34 cellular contexts compared by ENCODE assay signal in genomic region chr16:6496996-6497395, GRCh38.
"Had no signal": no experiment of that assay in that cellular context is flagged by ENCODE, and none has a peak within 500 bp of the region (broad histone marks: within the 10 kb centered on the region; RNA-seq: fewer than 3 reads in every experiment).

No MANE protein-coding gene starts in this region.

- H3K9ac ChIP-seq: KMS-11 had no signal

- ATAC-seq: activated CD8-positive, alpha-beta memory T cell treated with anti-CD3 and anti-CD28 coated beads, Interleukin-2, amount 10 ng/mL, durations not matched to agents 7 days and 5 days had no signal

- H3K36me3 ChIP-seq: brain microvascular endothelial cell, cardiac muscle cell, WERI-Rb-1 had no signal

- H3K27me3 ChIP-seq: brain microvascular endothelial cell, cardiac muscle cell had no signal

- H3K4me3 ChIP-seq: cardiac muscle cell, PC-9 had no signal

- H3K27ac ChIP-seq: brain microvascular endothelial cell, cardiac muscle cell, KMS-11, PC-9, WERI-Rb-1 had no signal

- DNase-seq: activated CD4-positive, alpha-beta memory T cell treated with anti-CD3 and anti-CD28 coated beads, Interleukin-2, amount 10 ng/mL, durations not matched to agents 7 days and 5 days; activated CD4-positive, alpha-beta T cell treated with anti-CD3 and anti-CD28 coated beads for 1 hour; activated CD4-positive, alpha-beta T cell treated with anti-CD3 and anti-CD28 coated beads for 48 hours; activated CD4-positive, CD25-positive, alpha-beta regulatory T cell; activated CD8-positive, alpha-beta memory T cell treated with anti-CD3 and anti-CD28 coated beads for 24 hours; activated CD8-positive, alpha-beta memory T cell treated with anti-CD3 and anti-CD28 coated beads, Interleukin-2, amount 10 ng/mL, durations not matched to agents 7 days and 5 days; activated CD8-positive, alpha-beta memory T cell treated with anti-CD3 and anti-CD28 coated beads, Interleukin-2, amount 50 U/mL, for 48 hours; activated effector memory CD4-positive, alpha-beta T cell treated with anti-CD3 and anti-CD28 coated beads, Interleukin-2, amount 50 U/mL, for 16 hours; activated naive CD4-positive, alpha-beta T cell; activated naive CD4-positive, alpha-beta T cell treated with anti-CD3 and anti-CD28 coated beads, Interleukin-2, amount 50 U/mL, for 16 hours; activated naive CD8-positive, alpha-beta T cell treated with anti-CD3 and anti-CD28 coated beads for 36 hours; activated T-cell treated with anti-CD3 and anti-CD28 coated beads, Interleukin-2, amount 50 U/mL, for 48 hours; amniotic stem cell; aorta; brain microvascular endothelial cell; MV-4-11; NCI-H1092 treated with DMSO at 0.1 percent for 48 hours; NCI-H146; NCI-H187; NCI-H2081 treated with DMSO at 0.1 percent for 48 hours; NCI-H226; NCI-H446 treated with DMSO at 0.1 percent for 48 hours; NCI-H524 treated with DMSO at 0.1 percent for 48 hours; NCI-H774; PC-9; Right ventricle myocardium superior; SW 1271; T-helper 1 cell; T-helper 2 cell; T-helper 9 cell; WERI-Rb-1 had no signal

- FAIRE-seq: RCC 7860 had no signal

- H3K4me2 ChIP-seq: KMS-11, PC-9 had no signal

- H2AFZ ChIP-seq: PC-9 had no signal
